ENCODE assay signal across 21 cellular contexts in the genomic region with DNA sequence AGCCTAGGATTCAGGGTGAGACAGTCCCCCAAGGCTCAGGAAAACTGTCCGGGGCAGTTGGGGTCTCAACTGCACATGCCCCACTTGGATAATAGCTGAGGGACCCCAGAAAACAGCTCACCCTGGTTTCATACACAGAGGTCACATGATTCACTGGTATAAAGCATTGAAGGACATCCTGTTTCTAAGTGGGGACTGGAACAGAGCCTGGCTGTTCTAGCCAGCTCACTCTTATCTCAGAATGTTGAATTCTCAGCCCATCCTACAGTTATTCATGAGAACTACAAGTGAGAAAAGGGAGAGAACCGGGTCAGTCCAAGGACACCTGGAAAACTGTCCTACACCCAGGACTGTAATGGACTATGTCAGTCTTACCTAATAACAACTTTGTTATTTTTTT.
DNase-seq lines count a peak whose midpoint lies in the region; ATAC-seq, FAIRE-seq and TF ChIP-seq lines count a peak whose summit lies in the region.
"Had no signal": no experiment of that assay in that cellular context is flagged by ENCODE, and none has a peak within 500 bp of the region (broad histone marks: within the 10 kb centered on the region; RNA-seq: fewer than 3 reads in every experiment).

No MANE protein-coding gene starts in this region.

- no peak overlapping the region for H3K4me2 ChIP-seq in H9 (ENCODE audit: insufficient read depth, insufficient read length, low read length)
- peak overlapping the region; percentile 1 for H3K4me2 ChIP-seq in astrocyte (ENCODE audit: low read length)

- H3K79me2 ChIP-seq in H9 (ENCODE audit: insufficient read depth, low read length): no peaks in the 10 kb centered on the region
- no peaks in the 10 kb centered on the region for H3K79me2 ChIP-seq in astrocyte (ENCODE audit: insufficient read depth, low read length)

- H4K91ac ChIP-seq in H9 (ENCODE audit: insufficient read length, low read depth, low read length): no peak overlapping the region

- intact Hi-C loops in body of pancreas (cut with DNase I): no loop called here

- no peak overlapping the region for H4K8ac ChIP-seq in H9 (replicated peaks; ENCODE audit: insufficient read length, low read depth, low read length)

- no peak overlapping the region for H2AK5ac ChIP-seq in H9 (ENCODE audit: insufficient read length, low read length)

- H4K5ac ChIP-seq in H9 (ENCODE audit: insufficient read length, low read depth, low read length): no peak overlapping the region

- no peak for ATAC-seq in body of pancreas
- ATAC-seq: GM12878 had no signal

- no peak overlapping the region for H2BK12ac ChIP-seq in H9 (ENCODE audit: insufficient read length, low read depth, low read length)

- TF ChIP-seq POLR2A in body of pancreas (IDR thresholded peaks at IDR 0.05): no peak

- no peak for TF ChIP-seq CTCF in H9 (conservative IDR thresholded peaks at IDR 0.05)
- no peak for TF ChIP-seq CTCF in astrocyte (IDR thresholded peaks at IDR 0.05; ENCODE audit: insufficient read depth, low read depth, low read length)
- peak; percentile 9 for TF ChIP-seq CTCF in fibroblast of the aortic adventitia (IDR thresholded peaks at IDR 0.05; ENCODE audit: insufficient read depth, low read length)
- no peak for TF ChIP-seq CTCF in body of pancreas (IDR thresholded peaks at IDR 0.05)
- TF ChIP-seq CTCF in BE2C (IDR thresholded peaks at IDR 0.05; ENCODE audit: low read depth, low read length): no peak
- no peak for TF ChIP-seq CTCF in osteocyte (IDR thresholded peaks at IDR 0.05)

- no peak overlapping the region for H3K56ac ChIP-seq in H9 (ENCODE audit: insufficient read length, low read depth, low read length)

- no peak overlapping the region for H2BK15ac ChIP-seq in H9 (ENCODE audit: low read depth, low read length)

- H3K27ac Mint-ChIP-seq in H9 (no peak overlapping the region), astrocyte (ENCODE audit: unreplicated experiment) (no peak overlapping the region), osteocyte (ENCODE audit: unreplicated experiment) (no peak overlapping the region)
- H3K27ac Mint-ChIP-seq: B cell had no signal

- FAIRE-seq in astrocyte (lab: Jason Lieb, UNC): no peak
- FAIRE-seq: A204.1, GM12878, HTR-8/SVneo had no signal

- H3K4me3 ChIP-seq in astrocyte (ENCODE audit: insufficient read depth, low read depth, low read length): no peak overlapping the region
- no peak overlapping the region for H3K4me3 ChIP-seq in fibroblast of the aortic adventitia (ENCODE audit: low read depth, low read length)
- no peak overlapping the region for H3K4me3 ChIP-seq in body of pancreas
- no peak overlapping the region for H3K4me3 ChIP-seq in BE2C (ENCODE audit: low read depth, low read length)
- H3K4me3 ChIP-seq: GM12878, HAP-1, Peyer's patch, SJSA1 had no signal

- H3K4me1 Mint-ChIP-seq in H9: peaks cover 3 to 8% of the 10 kb centered on the region in 2 experiments
- peaks cover 18% of the 10 kb centered on the region for H3K4me1 Mint-ChIP-seq in astrocyte (ENCODE audit: low read depth, unreplicated experiment)
- H3K4me1 Mint-ChIP-seq in osteocyte (ENCODE audit: unreplicated experiment): peaks cover 18% of the 10 kb centered on the region

- H3K79me1 ChIP-seq in H9 (ENCODE audit: insufficient read depth, low read depth, low read length, poor library complexity, severe bottlenecking): no peaks in the 10 kb centered on the region

- H3K9me3 ChIP-seq in H9 (ENCODE audit: control insufficient read depth, low read depth, low read length) (no peaks in the 10 kb centered on the region), astrocyte (ENCODE audit: insufficient read depth, low read depth, low read length) (no peaks in the 10 kb centered on the region), body of pancreas (no peaks in the 10 kb centered on the region), BE2C (peaks cover 4% of the 10 kb centered on the region; the same call in 1 of the 2 replicates)
- H3K9me3 ChIP-seq: HAP-1, Peyer's patch, SJSA1 had no signal

- H2AFZ ChIP-seq in H9 (ENCODE audit: low read length): no peak overlapping the region
- no peak overlapping the region for H2AFZ ChIP-seq in astrocyte (ENCODE audit: low read depth, low read length)

- no peak overlapping the region for H2BK120ac ChIP-seq in H9 (ENCODE audit: low read depth, low read length, poor library complexity, severe bottlenecking)

- H3K27me3 ChIP-seq in H9 (ENCODE audit: insufficient read depth, low read length) (no peaks in the 10 kb centered on the region), astrocyte (ENCODE audit: insufficient read depth, low read length) (no peaks in the 10 kb centered on the region), body of pancreas (no peaks in the 10 kb centered on the region), BE2C (no peaks in the 10 kb centered on the region)
- H3K27me3 ChIP-seq: Peyer's patch, SJSA1 had no signal

- H3K23ac ChIP-seq in H9 (ENCODE audit: insufficient read length, low read depth, low read length): no peak overlapping the region

- H3K27me3 Mint-ChIP-seq in H9 (ENCODE audit: low read depth) (no peaks in the 10 kb centered on the region; the same call in 1 of the 2 replicates), astrocyte (ENCODE audit: low read depth, unreplicated experiment) (no peaks in the 10 kb centered on the region), osteocyte (ENCODE audit: unreplicated experiment) (no peaks in the 10 kb centered on the region)

- H3K27ac ChIP-seq in H9 (ENCODE audit: insufficient read length, low read depth, low read length): no peak overlapping the region
- H3K27ac ChIP-seq in astrocyte (ENCODE audit: low read depth, low read length): peak overlapping the region; percentile 50
- no peak overlapping the region for H3K27ac ChIP-seq in body of pancreas
- H3K27ac ChIP-seq: Peyer's patch, SJSA1 had no signal

- no peak overlapping the region for H2BK5ac ChIP-seq in H9 (ENCODE audit: insufficient read length, low read length)

- H3K23me2 ChIP-seq in H9 (ENCODE audit: insufficient read length, low read depth, low read length, poor library complexity, severe bottlenecking): no peaks in the 10 kb centered on the region

- H3K14ac ChIP-seq in H9 (ENCODE audit: insufficient read depth, low read length): peak overlapping the region; percentile 35; the same call in 1 of the 2 replicates

- peak; percentile 16 for DNase-seq in A172 (ENCODE audit: low spot score)
- DNase-seq in H9: no peak
- no peak for DNase-seq in astrocyte (ENCODE audit: low read depth)
- no peak for DNase-seq in fibroblast of the aortic adventitia (ENCODE audit: low read depth)
- DNase-seq in body of pancreas: no peak
- no peak for DNase-seq in BE2C
- no peak for DNase-seq in osteocyte (ENCODE audit: extremely low spot score, unreplicated experiment)
- DNase-seq in GOT3 (lab: John Stamatoyannopoulos, UW): no peak
- DNase-seq: DMS79, MV-4-11, NCI-H1105 treated with DMSO at 0.1 percent for 48 hours, NCI-H2029 treated with DMSO at 0.1 percent for 48 hours, NCI-H226, NCI-H524, Peyer's patch had no signal

- H3K4ac ChIP-seq in H9 (ENCODE audit: low read depth, low read length): no peak overlapping the region

- no peak overlapping the region for H3K18ac ChIP-seq in H9 (ENCODE audit: insufficient read length, low read depth, low read length)

- no peak overlapping the region for H3T11ph ChIP-seq in H9 (ENCODE audit: low read length)

- no CpG with 5 or more reads among the region's 2 CpGs for WGBS in H9 (ENCODE audit: extremely low coverage, insufficient read length, low lambda C conversion rate)
- 75 to 84% methylated on average over 2 of the region's 2 CpGs for WGBS in body of pancreas, 2 donors

- H3K36me3 ChIP-seq in astrocyte (ENCODE audit: insufficient read depth, low read length): no peaks in the 10 kb centered on the region
- H3K36me3 ChIP-seq in body of pancreas (replicated peaks in 1 of 2; ENCODE audit: insufficient read depth in 1 of 2, low read depth in 2 of 2): no peaks in the 10 kb centered on the region
- no peaks in the 10 kb centered on the region for H3K36me3 ChIP-seq in BE2C
- H3K36me3 ChIP-seq: HAP-1, Peyer's patch, SJSA1 had no signal

- no peak overlapping the region for H3K4me3 Mint-ChIP-seq in H9
- H3K4me3 Mint-ChIP-seq in astrocyte (ENCODE audit: unreplicated experiment): no peak overlapping the region
- no peak overlapping the region for H3K4me3 Mint-ChIP-seq in osteocyte (ENCODE audit: unreplicated experiment)
- H3K4me3 Mint-ChIP-seq: B cell had no signal

- H3K9me3 Mint-ChIP-seq in H9 (peaks cover 12 to 13% of the 10 kb centered on the region in 2 experiments), astrocyte (ENCODE audit: unreplicated experiment) (peaks cover 12% of the 10 kb centered on the region), osteocyte (ENCODE audit: unreplicated experiment) (peaks cover 8% of the 10 kb centered on the region)

- H3K4me1 ChIP-seq in H9 (ENCODE audit: insufficient read depth, low read length): no peaks in the 10 kb centered on the region; the same call in 1 of the 2 replicates
- H3K4me1 ChIP-seq in astrocyte (ENCODE audit: insufficient read depth, low read length): peaks cover 28% of the 10 kb centered on the region
- H3K4me1 ChIP-seq in body of pancreas: no peaks in the 10 kb centered on the region
- no peaks in the 10 kb centered on the region for H3K4me1 ChIP-seq in BE2C
- H3K4me1 ChIP-seq: HAP-1, Peyer's patch had no signal

- no peak overlapping the region for H2BK20ac ChIP-seq in H9 (ENCODE audit: low read depth, low read length, poor library complexity, severe bottlenecking)

- H3K9ac ChIP-seq in H9 (ENCODE audit: extremely low read depth, insufficient read length, low read length): no peak overlapping the region
- no peak overlapping the region for H3K9ac ChIP-seq in astrocyte (ENCODE audit: low read length)

- H4K20me1 ChIP-seq in H9 (ENCODE audit: control insufficient read depth, insufficient read depth, insufficient read length): no peaks in the 10 kb centered on the region
- H4K20me1 ChIP-seq in astrocyte (ENCODE audit: insufficient read depth, low read length): no peaks in the 10 kb centered on the region

- H3K36me3 Mint-ChIP-seq in H9 (ENCODE audit: insufficient read depth in 1 of 3, low read depth in 3 of 3) (peaks cover 6 to 12% (median 12%) of the 10 kb centered on the region in 3 experiments), astrocyte (ENCODE audit: low read depth, unreplicated experiment) (peaks cover 6% of the 10 kb centered on the region), osteocyte (ENCODE audit: unreplicated experiment) (no peaks in the 10 kb centered on the region)
